ENCODE assay signal across 1 cellular context in genomic region chr16:66904846-66905632, GRCh38.
TF ChIP-seq lines count a peak whose summit lies in the region.

No MANE protein-coding gene starts in this region.

TF ChIP-seq in HepG2, 621 proteins besides CTCF, POLR2A, EP300 and RAD21 (continues in another document):
- TF ChIP-seq SOX6 (IDR thresholded peaks at IDR 0.05) (no peak), SOX6 (CRISPR knock-in tag; IDR thresholded peaks at IDR 0.05) (peak; percentile 65), HNRNPK (IDR thresholded peaks at IDR 0.05; ENCODE audit: low read depth, low read length, poor library complexity, severe bottlenecking) (no peak), ZNF446 (CRISPR knock-in tag; IDR thresholded peaks at IDR 0.05) (0 out of 2 replicates have a peak, but pooled peaks have one; percentile 21), TP53 (CRISPR knock-in tag; conservative IDR thresholded peaks at IDR 0.05) (0 out of 2 replicates have a peak, but pooled peaks have one; percentile 52), DZIP1 (CRISPR knock-in tag; IDR thresholded peaks at IDR 0.05) (peak; percentile 48; the same call in 1 of the 2 replicates), ZNF317 (CRISPR knock-in tag; IDR thresholded peaks at IDR 0.05) (peak; percentile 45; the same call in 1 of the 2 replicates), MTA3 (CRISPR knock-in tag; IDR thresholded peaks at IDR 0.05) (no peak), ZBTB1 (CRISPR knock-in tag; IDR thresholded peaks at IDR 0.05; ENCODE audit: borderline replicate concordance) (no peak), ZNF501 (CRISPR knock-in tag; IDR thresholded peaks at IDR 0.05) (peak; percentile 9; the same call in 1 of the 2 replicates), MATR3 (CRISPR knock-in tag; IDR thresholded peaks at IDR 0.05) (no peak), ZNF552 (CRISPR knock-in tag; IDR thresholded peaks at IDR 0.05; ENCODE audit: borderline replicate concordance) (0 out of 2 replicates have a peak, but pooled peaks have one; percentile 8), ZNF672 (CRISPR knock-in tag; IDR thresholded peaks at IDR 0.05) (no peak), ZNF335 (CRISPR knock-in tag; IDR thresholded peaks at IDR 0.05) (peak; percentile 12; the same call in 1 of the 2 replicates), HDAC1 (CRISPR knock-in tag; IDR thresholded peaks at IDR 0.05) (peak; percentile 74; the same call in 1 of the 2 replicates), ZMYM2 (CRISPR knock-in tag; IDR thresholded peaks at IDR 0.05) (0 out of 2 replicates have a peak, but pooled peaks have one; percentile 51), SETDB1 (CRISPR knock-in tag; IDR thresholded peaks at IDR 0.05; ENCODE audit: borderline replicate concordance) (no peak), TCF7 (IDR thresholded peaks at IDR 0.05; ENCODE audit: low read depth) (peak; percentile 96), ZNF788 (CRISPR knock-in tag; IDR thresholded peaks at IDR 0.05; ENCODE audit: borderline replicate concordance) (0 out of 2 replicates have a peak, but pooled peaks have one; percentile 12), HOXA5 (CRISPR knock-in tag; IDR thresholded peaks at IDR 0.05) (peak; percentile 58; the same call in 1 of the 2 replicates), ZNF7 (CRISPR knock-in tag; IDR thresholded peaks at IDR 0.05) (peak; percentile 13; the same call in 1 of the 2 replicates), PAF1 (CRISPR knock-in tag; IDR thresholded peaks at IDR 0.05) (no peak), NFRKB (IDR thresholded peaks at IDR 0.05) (no peak), FOXO1 (CRISPR knock-in tag; IDR thresholded peaks at IDR 0.05) (peak; percentile 74), PHF20 (CRISPR knock-in tag; IDR thresholded peaks at IDR 0.05) (no peak), RARA (CRISPR knock-in tag; IDR thresholded peaks at IDR 0.05) (peak; percentile 89), ZNF589 (CRISPR knock-in tag; conservative IDR thresholded peaks at IDR 0.05) (no peak), ZNF235 (CRISPR knock-in tag; IDR thresholded peaks at IDR 0.05; ENCODE audit: borderline replicate concordance) (0 out of 2 replicates have a peak, but pooled peaks have one; percentile 2), ZNF563 (CRISPR knock-in tag; IDR thresholded peaks at IDR 0.05) (peak; percentile 13; the same call in 1 of the 2 replicates), THRA (CRISPR knock-in tag; IDR thresholded peaks at IDR 0.05; ENCODE audit: borderline replicate concordance) (peak; percentile 79), MED13 (CRISPR knock-in tag; IDR thresholded peaks at IDR 0.05) (no peak), SNAPC4 (CRISPR knock-in tag; IDR thresholded peaks at IDR 0.05) (0 out of 2 replicates have a peak, but pooled peaks have one; percentile 20), ZNF224 (CRISPR knock-in tag; IDR thresholded peaks at IDR 0.05) (peak; percentile 68; the same call in 1 of the 2 replicates), ZFP91 (CRISPR knock-in tag; IDR thresholded peaks at IDR 0.05; ENCODE audit: borderline replicate concordance) (peak; percentile 43), SP2 (CRISPR knock-in tag; IDR thresholded peaks at IDR 0.05) (peak; percentile 10; the same call in 1 of the 2 replicates), ZNF556 (CRISPR knock-in tag; IDR thresholded peaks at IDR 0.05; ENCODE audit: borderline replicate concordance) (no peak), GABPB1 (CRISPR knock-in tag; IDR thresholded peaks at IDR 0.05) (peak; percentile 17)
- TF ChIP-seq, protein P1, sequence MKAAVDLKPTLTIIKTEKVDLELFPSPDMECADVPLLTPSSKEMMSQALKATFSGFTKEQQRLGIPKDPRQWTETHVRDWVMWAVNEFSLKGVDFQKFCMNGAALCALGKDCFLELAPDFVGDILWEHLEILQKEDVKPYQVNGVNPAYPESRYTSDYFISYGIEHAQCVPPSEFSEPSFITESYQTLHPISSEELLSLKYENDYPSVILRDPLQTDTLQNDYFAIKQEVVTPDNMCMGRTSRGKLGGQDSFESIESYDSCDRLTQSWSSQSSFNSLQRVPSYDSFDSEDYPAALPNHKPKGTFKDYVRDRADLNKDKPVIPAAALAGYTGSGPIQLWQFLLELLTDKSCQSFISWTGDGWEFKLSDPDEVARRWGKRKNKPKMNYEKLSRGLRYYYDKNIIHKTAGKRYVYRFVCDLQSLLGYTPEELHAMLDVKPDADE (CRISPR knock-in tag; IDR thresholded peaks at IDR 0.05), result 0 out of 2 replicates have a peak, but pooled peaks have one; percentile 65
- TF ChIP-seq, protein P2, sequence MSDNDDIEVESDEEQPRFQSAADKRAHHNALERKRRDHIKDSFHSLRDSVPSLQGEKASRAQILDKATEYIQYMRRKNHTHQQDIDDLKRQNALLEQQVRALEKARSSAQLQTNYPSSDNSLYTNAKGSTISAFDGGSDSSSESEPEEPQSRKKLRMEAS (IDR thresholded peaks at IDR 0.05), result peak; percentile 39; the same call in 1 of the 2 replicates
- TF ChIP-seq, protein P3, sequence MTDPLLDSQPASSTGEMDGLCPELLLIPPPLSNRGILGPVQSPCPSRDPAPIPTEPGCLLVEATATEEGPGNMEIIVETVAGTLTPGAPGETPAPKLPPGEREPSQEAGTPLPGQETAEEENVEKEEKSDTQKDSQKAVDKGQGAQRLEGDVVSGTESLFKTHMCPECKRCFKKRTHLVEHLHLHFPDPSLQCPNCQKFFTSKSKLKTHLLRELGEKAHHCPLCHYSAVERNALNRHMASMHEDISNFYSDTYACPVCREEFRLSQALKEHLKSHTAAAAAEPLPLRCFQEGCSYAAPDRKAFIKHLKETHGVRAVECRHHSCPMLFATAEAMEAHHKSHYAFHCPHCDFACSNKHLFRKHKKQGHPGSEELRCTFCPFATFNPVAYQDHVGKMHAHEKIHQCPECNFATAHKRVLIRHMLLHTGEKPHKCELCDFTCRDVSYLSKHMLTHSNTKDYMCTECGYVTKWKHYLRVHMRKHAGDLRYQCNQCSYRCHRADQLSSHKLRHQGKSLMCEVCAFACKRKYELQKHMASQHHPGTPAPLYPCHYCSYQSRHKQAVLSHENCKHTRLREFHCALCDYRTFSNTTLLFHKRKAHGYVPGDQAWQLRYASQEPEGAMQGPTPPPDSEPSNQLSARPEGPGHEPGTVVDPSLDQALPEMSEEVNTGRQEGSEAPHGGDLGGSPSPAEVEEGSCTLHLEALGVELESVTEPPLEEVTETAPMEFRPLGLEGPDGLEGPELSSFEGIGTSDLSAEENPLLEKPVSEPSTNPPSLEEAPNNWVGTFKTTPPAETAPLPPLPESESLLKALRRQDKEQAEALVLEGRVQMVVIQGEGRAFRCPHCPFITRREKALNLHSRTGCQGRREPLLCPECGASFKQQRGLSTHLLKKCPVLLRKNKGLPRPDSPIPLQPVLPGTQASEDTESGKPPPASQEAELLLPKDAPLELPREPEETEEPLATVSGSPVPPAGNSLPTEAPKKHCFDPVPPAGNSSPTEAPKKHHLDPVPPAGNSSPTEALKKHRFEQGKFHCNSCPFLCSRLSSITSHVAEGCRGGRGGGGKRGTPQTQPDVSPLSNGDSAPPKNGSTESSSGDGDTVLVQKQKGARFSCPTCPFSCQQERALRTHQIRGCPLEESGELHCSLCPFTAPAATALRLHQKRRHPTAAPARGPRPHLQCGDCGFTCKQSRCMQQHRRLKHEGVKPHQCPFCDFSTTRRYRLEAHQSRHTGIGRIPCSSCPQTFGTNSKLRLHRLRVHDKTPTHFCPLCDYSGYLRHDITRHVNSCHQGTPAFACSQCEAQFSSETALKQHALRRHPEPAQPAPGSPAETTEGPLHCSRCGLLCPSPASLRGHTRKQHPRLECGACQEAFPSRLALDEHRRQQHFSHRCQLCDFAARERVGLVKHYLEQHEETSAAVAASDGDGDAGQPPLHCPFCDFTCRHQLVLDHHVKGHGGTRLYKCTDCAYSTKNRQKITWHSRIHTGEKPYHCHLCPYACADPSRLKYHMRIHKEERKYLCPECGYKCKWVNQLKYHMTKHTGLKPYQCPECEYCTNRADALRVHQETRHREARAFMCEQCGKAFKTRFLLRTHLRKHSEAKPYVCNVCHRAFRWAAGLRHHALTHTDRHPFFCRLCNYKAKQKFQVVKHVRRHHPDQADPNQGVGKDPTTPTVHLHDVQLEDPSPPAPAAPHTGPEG (CRISPR knock-in tag; IDR thresholded peaks at IDR 0.05), result 0 out of 2 replicates have a peak, but pooled peaks have one; percentile 7
